Comparison of ENCODE assay signal across 7 cellular contexts in genomic region chr14:56580317-56580711, GRCh38. TPM values are rescaled to one million over a fixed set of nuclear protein-coding genes. Genes with fewer than 3 reads are reported as not detected.
A peak's percentile ranks its signal among the peaks of the same experiment; 100 is the strongest.
DNase-seq lines count a peak whose midpoint lies in the region; ATAC-seq and TF ChIP-seq lines count a peak whose summit lies in the region.

No MANE protein-coding gene starts in this region.

- no peaks in the 10 kb centered on the region for H3K9me2 ChIP-seq in MM.1S (replicated peaks; ENCODE audit: insufficient read depth, low read length)

- peak overlapping the region; percentile 67; the same call in 1 of the 2 replicates for H3K27ac ChIP-seq in MM.1S (ENCODE audit: low read length)

- peaks cover 7% of the 10 kb centered on the region for H3F3A ChIP-seq in MM.1S (ENCODE audit: insufficient read depth, low read length)

- H3K4me2 ChIP-seq in MM.1S (ENCODE audit: low read depth, low read length): peak overlapping the region; percentile 82

- intact Hi-C loops in natural killer cell (cut with micrococcal nuclease): loop anchor here (1.0 kb wide), 1 partner anchor 810 kb away; the partner anchor contains the start of gene NAA30

- peaks cover 37% of the 10 kb centered on the region for H3K79me2 ChIP-seq in MM.1S (ENCODE audit: low read length)

- H3K4me1 Mint-ChIP-seq in chondrocyte (ENCODE audit: low read depth) (peaks cover 23% of the 10 kb centered on the region), natural killer cell (peaks cover 36 to 39% of the 10 kb centered on the region in 2 donors)

- H3K36me3 ChIP-seq in MM.1S (replicated peaks; ENCODE audit: insufficient read depth, low read length): no peaks in the 10 kb centered on the region

- ATAC-seq in GM19438 (IDR thresholded peaks at IDR 0.05; ENCODE audit: low read depth, unreplicated experiment): peak; percentile 8
- ATAC-seq in natural killer cell: no peak
- ATAC-seq in HG02870 (IDR thresholded peaks at IDR 0.05; ENCODE audit: unreplicated experiment): no peak
- ATAC-seq in HG02759 (IDR thresholded peaks at IDR 0.05; ENCODE audit: unreplicated experiment): no peak

- DNase-seq in MM.1S (no peak), chondrocyte (ENCODE audit: low spot score) (no peak), natural killer cell (no peak), COLO829 (ENCODE audit: low spot score) (no peak)

- H3K4me3 Mint-ChIP-seq in chondrocyte (ENCODE audit: unreplicated experiment): peak overlapping the region; percentile 82
- H3K4me3 Mint-ChIP-seq in natural killer cell: peak overlapping the region; percentile 92

- H3K36me3 Mint-ChIP-seq in chondrocyte (ENCODE audit: low read depth): no peaks in the 10 kb centered on the region
- H3K36me3 Mint-ChIP-seq in natural killer cell: no peaks in the 10 kb centered on the region

- H4K20me1 ChIP-seq in MM.1S (ENCODE audit: insufficient read depth, low read length): no peaks in the 10 kb centered on the region

- no peaks in the 10 kb centered on the region for H3K9me3 ChIP-seq in MM.1S (replicated peaks; ENCODE audit: insufficient read depth, low read length)

- peak overlapping the region; percentile 86; the same call in 1 of the 2 replicates for H3K9ac ChIP-seq in MM.1S (ENCODE audit: low read length)

- no peaks in the 10 kb centered on the region for H3K27me3 ChIP-seq in MM.1S (replicated peaks; ENCODE audit: insufficient read depth, low read length)

- H3K9me3 Mint-ChIP-seq in chondrocyte (ENCODE audit: low read depth) (no peaks in the 10 kb centered on the region), natural killer cell (no peaks in the 10 kb centered on the region)

- H3K27me3 Mint-ChIP-seq in chondrocyte (ENCODE audit: low read depth) (no peaks in the 10 kb centered on the region), natural killer cell (ENCODE audit: low read depth in 2 of 2) (no peaks in the 10 kb centered on the region)

- H2AFZ ChIP-seq in MM.1S (ENCODE audit: low read length): no peak overlapping the region

- no peaks in the 10 kb centered on the region for H3K4me1 ChIP-seq in MM.1S (ENCODE audit: low read length)

- TF ChIP-seq CTCF in MM.1S (IDR thresholded peaks at IDR 0.05; ENCODE audit: low read length): no peak
- no peak for TF ChIP-seq CTCF in chondrocyte (IDR thresholded peaks at IDR 0.05)
- no peak for TF ChIP-seq CTCF in natural killer cell (IDR thresholded peaks at IDR 0.05)

- H3K27ac Mint-ChIP-seq in chondrocyte (ENCODE audit: unreplicated experiment): peak overlapping the region; percentile 73
- H3K27ac Mint-ChIP-seq in natural killer cell: peak overlapping the region; percentile 82 to 92

- peak overlapping the region; percentile 86 for H3K4me3 ChIP-seq in MM.1S (ENCODE audit: low read length)

RNA-seq across cellular contexts. Expression of gene TMEM260, which starts 0.7 kb away (rescaled TPM):
- total RNA-seq in chondrocyte (15.9 to 24.4 TPM (median 17.1 TPM) in 3 replicates), natural killer cell (10 to 100 TPM; 16.7 to 21.3 (median 20.5) TPM)
